ENCODE assay signal across 23 cellular contexts in genomic region chr5:172946146-172946545, GRCh38.
"Had no signal": no experiment of that assay in that cellular context is flagged by ENCODE, and none has a peak within 500 bp of the region (broad histone marks: within the 10 kb centered on the region; RNA-seq: fewer than 3 reads in every experiment).

No MANE protein-coding gene starts in this region.

- H3K27me3 ChIP-seq: cardiac muscle cell, esophagus squamous epithelium, left lung, neutrophil, stomach, testis, uterus had no signal

- DNase-seq: activated CD4-positive, alpha-beta memory T cell treated with anti-CD3 and anti-CD28 coated beads for 36 hours; activated CD4-positive, alpha-beta T cell treated with anti-CD3 and anti-CD28 coated beads for 1 hour; activated CD8-positive, alpha-beta memory T cell treated with anti-CD3 and anti-CD28 coated beads, Interleukin-2, amount 50 U/mL, for 4 hours; activated gamma-delta T cell; activated naive CD8-positive, alpha-beta T cell treated with anti-CD3 and anti-CD28 coated beads, Interleukin-2, amount 10 ng/mL, durations not matched to agents 7 days and 5 days; activated T-cell treated with anti-CD3 and anti-CD28 coated beads, Interleukin-2, amount 50 U/mL, for 72 hours; esophagus squamous epithelium; hippocampal formation; left lung; mammary epithelial cell; naive B cell; stomach; T-helper 1 cell; T1000; testis; uterus had no signal

- H3K9me3 ChIP-seq: esophagus squamous epithelium, left lung, neutrophil, stomach, testis, uterus had no signal

- H3K9me3 Mint-ChIP-seq: activated CD4-positive, alpha-beta memory T cell treated with anti-CD3 and anti-CD28 coated beads for 36 hours; activated naive CD8-positive, alpha-beta T cell treated with anti-CD3 and anti-CD28 coated beads, Interleukin-2, amount 10 ng/mL, durations not matched to agents 7 days and 5 days; activated T-cell treated with anti-CD3 and anti-CD28 coated beads, Interleukin-2, amount 50 U/mL, for 72 hours; naive B cell had no signal

- H3K27ac ChIP-seq: cardiac muscle cell, coronary artery, esophagus squamous epithelium, left lung, neutrophil, skin epidermis, testis had no signal

- FAIRE-seq: kidney had no signal

- H3K4me3 ChIP-seq: cardiac muscle cell, coronary artery, esophagus squamous epithelium, left lung, skin epidermis, stomach, testis, uterus had no signal

- H3K27me3 Mint-ChIP-seq: activated CD4-positive, alpha-beta memory T cell treated with anti-CD3 and anti-CD28 coated beads for 36 hours; activated naive CD8-positive, alpha-beta T cell treated with anti-CD3 and anti-CD28 coated beads, Interleukin-2, amount 10 ng/mL, durations not matched to agents 7 days and 5 days; naive B cell had no signal

- H3K4me3 Mint-ChIP-seq: activated CD4-positive, alpha-beta memory T cell treated with anti-CD3 and anti-CD28 coated beads for 36 hours; activated naive CD8-positive, alpha-beta T cell treated with anti-CD3 and anti-CD28 coated beads, Interleukin-2, amount 10 ng/mL, durations not matched to agents 7 days and 5 days; activated T-cell treated with anti-CD3 and anti-CD28 coated beads, Interleukin-2, amount 50 U/mL, for 72 hours; naive B cell had no signal

- H3K27ac Mint-ChIP-seq: activated CD4-positive, alpha-beta memory T cell treated with anti-CD3 and anti-CD28 coated beads for 36 hours; activated naive CD8-positive, alpha-beta T cell treated with anti-CD3 and anti-CD28 coated beads, Interleukin-2, amount 10 ng/mL, durations not matched to agents 7 days and 5 days; activated T-cell treated with anti-CD3 and anti-CD28 coated beads, Interleukin-2, amount 50 U/mL, for 72 hours had no signal

- H3K4me1 ChIP-seq: esophagus squamous epithelium, left lung, stomach, testis had no signal

- ATAC-seq: activated T-cell treated with anti-CD3 and anti-CD28 coated beads, Interleukin-2, amount 50 U/mL, for 72 hours; left lung; right cardiac atrium; SK-N-SH treated with all-trans-retinoic acid at 6 μM for 48 hours had no signal

- H3K36me3 Mint-ChIP-seq: activated naive CD8-positive, alpha-beta T cell treated with anti-CD3 and anti-CD28 coated beads, Interleukin-2, amount 10 ng/mL, durations not matched to agents 7 days and 5 days had no signal

- H3K36me3 ChIP-seq: uterus had no signal
